ENCODE assay signal across 8 cellular contexts in genomic region chr1:150514913-150515327, GRCh38. TPM values are rescaled to one million over a fixed set of nuclear protein-coding genes. Genes with fewer than 3 reads are reported as not detected.
A peak's percentile ranks its signal among the peaks of the same experiment; 100 is the strongest.
DNase-seq lines count a peak whose midpoint lies in the region; ATAC-seq and TF ChIP-seq lines count a peak whose summit lies in the region.

No MANE protein-coding gene starts in this region.

- CTCF ChIA-PET in Calu3 (lab: Charles Lee), result interaction anchor here (0.6 to 1.6 kb wide), 6 partner anchors 14 to 152 kb away, joined by 3 to 24 read pairs (median 7); partner anchors contain the start of gene RPRD2

- H3K27ac ChIP-seq in epithelial cell of prostate, result peak overlapping the region; percentile 73
- peak overlapping the region; percentile 79 for H3K27ac ChIP-seq in osteoblast (ENCODE audit: low read depth, low read length)

- peaks cover 12% of the 10 kb centered on the region for H3K4me1 Mint-ChIP-seq in Calu3 (ENCODE audit: low read depth, unreplicated experiment)

- no peak overlapping the region for H3K27ac Mint-ChIP-seq in Calu3 (ENCODE audit: unreplicated experiment)

- peaks cover 11% of the 10 kb centered on the region for H3K4me1 ChIP-seq in NT2/D1 (ENCODE audit: insufficient read depth, insufficient read length)
- peaks cover 10% of the 10 kb centered on the region for H3K4me1 ChIP-seq in osteoblast (ENCODE audit: insufficient read depth, low read length)

- intact Hi-C loops in Calu3 (cut with micrococcal nuclease; ENCODE audit: unreplicated experiment), result no loop called here

- H3K4me2 ChIP-seq in osteoblast (ENCODE audit: insufficient read depth, low read length), result peak overlapping the region; percentile 99

- H3K36me3 ChIP-seq in NT2/D1 (ENCODE audit: insufficient read depth, insufficient read length, low read length) (peaks cover 50% of the 10 kb centered on the region), osteoblast (ENCODE audit: insufficient read depth, low read length) (peaks cover 28% of the 10 kb centered on the region)

- peak overlapping the region; percentile 83 for H3K4me3 ChIP-seq in NT2/D1 (ENCODE audit: insufficient read length, low read depth)
- peak overlapping the region; percentile 86 for H3K4me3 ChIP-seq in osteoblast (ENCODE audit: insufficient read depth, low read length)

- H3K4me3 Mint-ChIP-seq in Calu3 (ENCODE audit: low read depth, unreplicated experiment), result peak overlapping the region; percentile 73

- no peaks in the 10 kb centered on the region for H3K9me3 Mint-ChIP-seq in Calu3 (ENCODE audit: low read depth, unreplicated experiment)

- DNase-seq in Calu3 (no peak), NT2/D1 (ENCODE audit: low read depth, low spot score) (no peak), epithelial cell of prostate (ENCODE audit: low read depth, low spot score) (no peak), osteoblast (ENCODE audit: insufficient read length, low spot score, missing footprints) (peak; percentile 88), GF-D8 (lab: John Stamatoyannopoulos, UW) (no peak), GM13976 (ENCODE audit: low spot score) (no peak)

- H3K9me3 ChIP-seq in NT2/D1 (ENCODE audit: insufficient read depth, low read length), result no peaks in the 10 kb centered on the region
- H3K9me3 ChIP-seq in osteoblast (ENCODE audit: low read depth, low read length), result no peaks in the 10 kb centered on the region

- in situ Hi-C loops in GM13976 (cut with MboI; ENCODE audit: low sequenced_read_pairs, unreplicated experiment), result no loop called here

- H3K27me3 Mint-ChIP-seq in Calu3 (ENCODE audit: unreplicated experiment), result no peaks in the 10 kb centered on the region

- TF ChIP-seq CTCF in Calu3 (IDR thresholded peaks at IDR 0.05; ENCODE audit: unreplicated experiment), result no peak
- TF ChIP-seq CTCF in osteoblast (IDR thresholded peaks at IDR 0.05; ENCODE audit: extremely low read depth, low read depth, low read length), result no peak
- no peak for TF ChIP-seq CTCF in GM13976 (IDR thresholded peaks at IDR 0.05; ENCODE audit: borderline replicate concordance, control extremely low read depth, extremely low read depth, insufficient read depth, missing control alignments)

- H4K20me1 ChIP-seq in osteoblast (ENCODE audit: insufficient read depth, low read length), result no peaks in the 10 kb centered on the region

- H3K27me3 ChIP-seq in NT2/D1 (ENCODE audit: insufficient read depth, insufficient read length), result no peaks in the 10 kb centered on the region
- no peaks in the 10 kb centered on the region for H3K27me3 ChIP-seq in osteoblast (ENCODE audit: insufficient read depth, low read length)

- H3K36me3 Mint-ChIP-seq in Calu3 (ENCODE audit: insufficient read depth, unreplicated experiment), result peaks cover 21% of the 10 kb centered on the region

- peak overlapping the region; percentile 98 for H3K9ac ChIP-seq in NT2/D1 (ENCODE audit: insufficient read length, low read depth)

- no peaks in the 10 kb centered on the region for H3K79me2 ChIP-seq in osteoblast (ENCODE audit: insufficient read depth, low read length)

- ATAC-seq in GM21447 (IDR thresholded peaks at IDR 0.05; ENCODE audit: unreplicated experiment), result no peak
- ATAC-seq in activated CD4-positive, CD25-positive, alpha-beta regulatory T cell treated with anti-CD3 and anti-CD28 coated beads, Interleukin-2, amount 50 U/mL, for 24 hours, result no peak

- H2AFZ ChIP-seq in osteoblast (ENCODE audit: low read length), result peak overlapping the region; percentile 99

- BruUV-seq in Calu3 (replicated peaks; lab: Mats Ljungman, UMichigan), result no TSS peak

RNA-seq across cellular contexts. Expression of gene FALEC, which starts 0.6 kb away (rescaled TPM):
- 0.71 TPM in 1 of 2 replicates, not detected in the other for total RNA-seq in Calu3 (2022)
- 0.36 TPM in 1 of 2 replicates, not detected in the other for total RNA-seq in osteoblast

RNA-seq across cellular contexts. Expression of gene ECM1, which starts 7.0 kb away (rescaled TPM):
- total RNA-seq in Calu3 (2022) (1.6 and 2.8 TPM in 2 replicates), osteoblast (20.9 and 30.0 TPM in 2 replicates)

RNA-seq across cellular contexts. Expression of gene TARS2, which starts 27.7 kb away (rescaled TPM):
- total RNA-seq in Calu3 (2022), result 42.2 and 51.7 TPM in 2 replicates
- 10.1 and 14.7 TPM in 2 replicates for total RNA-seq in osteoblast

RNA-seq across cellular contexts. Expression of gene ADAMTSL4, which starts 34.3 kb away (rescaled TPM):
- total RNA-seq in Calu3 (2022) (1.9 and 2.7 TPM in 2 replicates), osteoblast (3.2 and 5.4 TPM in 2 replicates)
